ENCODE assay signal across 8 cellular contexts in genomic region chr20:47319517-47320252, GRCh38. TPM values are rescaled to one million over a fixed set of nuclear protein-coding genes. Genes with fewer than 3 reads are reported as not detected.
A peak's percentile ranks its signal among the peaks of the same experiment; 100 is the strongest.
DNase-seq lines count a peak whose midpoint lies in the region; ATAC-seq and TF ChIP-seq lines count a peak whose summit lies in the region.

No MANE protein-coding gene starts in this region.

- H3K9me3 Mint-ChIP-seq in effector memory CD8-positive, alpha-beta T cell, result no peaks in the 10 kb centered on the region

- CTCF ChIA-PET in PC-3 (lab: Charles Lee), result no interaction called here

- H3K36me3 Mint-ChIP-seq in effector memory CD8-positive, alpha-beta T cell (ENCODE audit: insufficient read depth), result peaks cover 10% of the 10 kb centered on the region

- peak overlapping the region; percentile 67 to 87 for H3K27ac Mint-ChIP-seq in effector memory CD8-positive, alpha-beta T cell

- peak overlapping the region; percentile 69 for H3K4me2 ChIP-seq in PC-3 (ENCODE audit: low read length)

- no peaks in the 10 kb centered on the region for H4K20me1 ChIP-seq in PC-3 (ENCODE audit: low read length)

- DNase-seq in NCI-H1417 (lab: John Stamatoyannopoulos, UW) (peak; percentile 56 to 73 (median 57)), NCI-H1417 treated with DMSO at 0.1 percent for 48 hours (lab: John Stamatoyannopoulos, UW) (no peak), PC-3 (peak; percentile 96), tibial nerve (ENCODE audit: low spot score in 2 of 2) (no peak)
- no peak for DNase-seq in effector memory CD8-positive, alpha-beta T cell
- DNase-seq in stimulated activated CD4-positive, alpha-beta T cell treated with anti-CD3 and anti-CD28 coated beads, Interleukin-4, amount 100 ng/mL, for 1 hour, result no peak

- no peaks in the 10 kb centered on the region for H3K9me2 ChIP-seq in PC-3 (replicated peaks; ENCODE audit: low read length)

- peaks cover 15% of the 10 kb centered on the region for H3F3A ChIP-seq in PC-3 (ENCODE audit: low read length, unreplicated experiment)

- peak overlapping the region; percentile 19; the same call in 1 of the 2 replicates for H3K4me3 ChIP-seq in PC-3 (ENCODE audit: low read length)
- no peak overlapping the region for H3K4me3 ChIP-seq in mesodermal cell (ENCODE audit: extremely low read depth, insufficient read depth, low read length, poor library complexity, severe bottlenecking)
- peak overlapping the region in 2 of 4 donors; percentile 24 to 43 for H3K4me3 ChIP-seq in tibial nerve

- WGBS in mesodermal cell (ENCODE audit: insufficient coverage in 2 of 2), 2 experiments, result 9 to 16% methylated on average over 12 to 16 of the region's 17 CpGs
- 14 to 15% methylated on average over 14 to 17 of the region's 17 CpGs for WGBS in tibial nerve, 2 donors

- no peak for TF ChIP-seq POLR2A in tibial nerve (IDR thresholded peaks at IDR 0.05)

- H3K4me1 ChIP-seq in PC-3 (ENCODE audit: insufficient read depth, low read length), result peaks cover 69% of the 10 kb centered on the region
- H3K4me1 ChIP-seq in mesodermal cell (ENCODE audit: control insufficient read depth, insufficient read depth, low read length, poor library complexity, severe bottlenecking), result peaks cover 74% of the 10 kb centered on the region
- H3K4me1 ChIP-seq in tibial nerve, result peaks cover 11 to 90% (median 69%) of the 10 kb centered on the region in 4 donors

- TF ChIP-seq CTCF in PC-3 (conservative IDR thresholded peaks at IDR 0.05; ENCODE audit: low read depth, low read length), result no peak
- no peak for TF ChIP-seq CTCF in tibial nerve (IDR thresholded peaks at IDR 0.05)

- H3K27me3 Mint-ChIP-seq in effector memory CD8-positive, alpha-beta T cell, result no peaks in the 10 kb centered on the region

- peak overlapping the region; percentile 76 for H3K9ac ChIP-seq in PC-3 (ENCODE audit: low read length)

- H3K36me3 ChIP-seq in PC-3 (ENCODE audit: low read depth, low read length) (no peaks in the 10 kb centered on the region), mesodermal cell (ENCODE audit: control insufficient read depth, insufficient read depth, low read length) (peaks cover 39% of the 10 kb centered on the region), tibial nerve (no peaks in the 10 kb centered on the region)

- peak in 1 of 2 donors; percentile 46 for TF ChIP-seq EP300 in tibial nerve (IDR thresholded peaks at IDR 0.05)

- peaks cover 52 to 57% of the 10 kb centered on the region in 2 donors for H3K4me1 Mint-ChIP-seq in effector memory CD8-positive, alpha-beta T cell (ENCODE audit: low read depth in 2 of 2)

- no peaks in the 10 kb centered on the region for H3K9me3 ChIP-seq in PC-3 (ENCODE audit: low read length)
- no peaks in the 10 kb centered on the region for H3K9me3 ChIP-seq in mesodermal cell (ENCODE audit: control insufficient read depth, low read length)
- no peaks in the 10 kb centered on the region for H3K9me3 ChIP-seq in tibial nerve

- intact Hi-C loops in PC-3 (cut with micrococcal nuclease), result loop anchor here (1.0 kb wide), 1 partner anchor 36 kb away; no protein-coding TSS in a partner anchor

- ATAC-seq in PC-3 (peak; percentile 7; the same call in 1 of the 2 replicates), GM18519 (IDR thresholded peaks at IDR 0.05; ENCODE audit: low FRiP score, unreplicated experiment) (no peak)
- no peak for ATAC-seq in effector memory CD8-positive, alpha-beta T cell (replicated peaks)

- H3K27ac ChIP-seq in PC-3 (ENCODE audit: low read length), result peak overlapping the region; percentile 95
- peak overlapping the region; percentile 98 for H3K27ac ChIP-seq in mesodermal cell (ENCODE audit: low read depth, low read length, severe bottlenecking)
- H3K27ac ChIP-seq in tibial nerve, result peak overlapping the region; percentile 86 to 100 (median 96)

- POLR2A ChIA-PET in PC-3 (lab: Charles Lee; ENCODE audit: unreplicated experiment), result interaction anchor here (0.6 kb wide), 1 partner anchor 10 kb away, joined by 3 read pairs; no protein-coding TSS in a partner anchor

- peak overlapping the region in 1 of 2 donors; percentile 51 for H3K4me3 Mint-ChIP-seq in effector memory CD8-positive, alpha-beta T cell

- peak overlapping the region; percentile 49 for H2AFZ ChIP-seq in PC-3 (ENCODE audit: low read length)

- BruUV-seq in PC-3 (replicated peaks; lab: Mats Ljungman, UMichigan), result no TSS peak

- H3K79me2 ChIP-seq in PC-3 (ENCODE audit: low read length), result peaks cover 81% of the 10 kb centered on the region

- H3K27me3 ChIP-seq in PC-3 (ENCODE audit: low read length), result no peaks in the 10 kb centered on the region
- no peaks in the 10 kb centered on the region for H3K27me3 ChIP-seq in tibial nerve

RNA-seq across cellular contexts. Expression of gene ZMYND8, which starts 36.8 kb away (rescaled TPM):
- 11.6 and 12.8 TPM in 2 replicates for total RNA-seq in PC-3 (2014; rRNA removed)
- polyA plus RNA-seq in mesodermal cell (2013, experiment 1 of 2), result 58.2 TPM
- 55.0 TPM for polyA plus RNA-seq in mesodermal cell (2013, experiment 2 of 2)
- total RNA-seq in tibial nerve, result 10 to 100 TPM; 45.3 to 69.9 (median 49.8) TPM

Comparison
In these comparisons a context has a peak if more than half of its experiments do, and no peak if none do; other contexts are left out.
1. DNase-seq: peak in NCI-H1417 (3 of 3) and PC-3 (single experiment); none in NCI-H1417 treated with DMSO at 0.1 percent for 48 hours (single experiment), effector memory CD8-positive, alpha-beta T cell (0 of 3), tibial nerve (0 of 2) and stimulated activated CD4-positive, alpha-beta T cell treated with anti-CD3 and anti-CD28 coated beads, Interleukin-4, amount 100 ng/mL, for 1 hour (single experiment).
2. Peak in every context shown above with its lines, with median percentiles within 50 percentile points of each other: H3K27ac ChIP-seq.